ENCODE assay signal across 11 cellular contexts in the genomic region with DNA sequence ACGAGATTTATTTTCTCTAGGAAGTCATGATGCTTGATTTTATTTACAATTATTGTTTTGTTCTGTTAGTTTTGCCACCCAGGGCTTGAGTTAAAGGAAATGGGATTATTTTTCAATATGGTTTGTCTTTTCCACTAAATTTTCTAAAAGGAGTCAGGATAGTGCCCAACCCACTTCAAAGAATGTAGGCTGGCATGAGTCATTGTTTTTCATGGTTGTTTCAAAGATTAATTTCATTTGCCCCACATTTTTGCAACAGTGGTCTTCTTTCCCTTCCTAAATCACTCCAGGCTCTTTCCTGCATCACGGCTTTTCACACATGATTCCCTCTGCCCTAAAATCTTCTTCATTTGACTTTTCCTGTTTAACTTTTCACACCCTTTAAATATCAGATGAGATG. TPM values are rescaled to one million over a fixed set of nuclear protein-coding genes. Genes with fewer than 3 reads are reported as not detected.
A peak's percentile ranks its signal among the peaks of the same experiment; 100 is the strongest.
DNase-seq lines count a peak whose midpoint lies in the region; ATAC-seq and TF ChIP-seq lines count a peak whose summit lies in the region.
"Had no signal": no experiment of that assay in that cellular context is flagged by ENCODE, and none has a peak within 500 bp of the region (broad histone marks: within the 10 kb centered on the region; RNA-seq: fewer than 3 reads in every experiment).

No MANE protein-coding gene starts in this region.

- H3K9me3 ChIP-seq in breast epithelium (peaks cover 0 to 7% of the 10 kb centered on the region in 2 donors), iPS-20b (ENCODE audit: insufficient read depth, low read depth, low read length) (no peaks in the 10 kb centered on the region), upper lobe of left lung (no peaks in the 10 kb centered on the region)

- TF ChIP-seq CTCF in MCF 10A (IDR thresholded peaks at IDR 0.05; ENCODE audit: unreplicated experiment) (no peak), breast epithelium (IDR thresholded peaks at IDR 0.05) (no peak), upper lobe of left lung (IDR thresholded peaks at IDR 0.05) (no peak)

- no TSS peak for BruUV-seq in MCF 10A (replicated peaks; lab: Mats Ljungman, UMichigan)

- H3K4me1 ChIP-seq in breast epithelium (no peaks in the 10 kb centered on the region), iPS-20b (ENCODE audit: insufficient read depth, low read length) (peaks cover 21% of the 10 kb centered on the region), upper lobe of left lung (peaks cover 0 to 5% (median 0%) of the 10 kb centered on the region in 4 donors)

- H3K4me1 Mint-ChIP-seq in MCF 10A (ENCODE audit: insufficient read depth, unreplicated experiment) = peaks cover 18% of the 10 kb centered on the region

- no peaks in the 10 kb centered on the region for H3K9me3 Mint-ChIP-seq in MCF 10A (ENCODE audit: unreplicated experiment)

- no peak overlapping the region for H3K4me3 ChIP-seq in breast epithelium
- H3K4me3 ChIP-seq in iPS-20b (ENCODE audit: low read length) = peak overlapping the region; percentile 12; the same call in 1 of the 2 replicates
- peak overlapping the region in 1 of 4 donors; percentile 9 for H3K4me3 ChIP-seq in upper lobe of left lung

- H3K27me3 ChIP-seq in breast epithelium = no peaks in the 10 kb centered on the region
- H3K27me3 ChIP-seq in iPS-20b (ENCODE audit: insufficient read depth, low read length) = no peaks in the 10 kb centered on the region
- H3K27me3 ChIP-seq in upper lobe of left lung = no peaks in the 10 kb centered on the region

- H3K27me3 Mint-ChIP-seq in MCF 10A (ENCODE audit: insufficient read depth, unreplicated experiment) = peaks cover 10% of the 10 kb centered on the region

- H3K4me3 Mint-ChIP-seq in MCF 10A (ENCODE audit: unreplicated experiment) = peak overlapping the region; percentile 1

- intact Hi-C loops in MCF 10A (cut with micrococcal nuclease) = no loop called here
- intact Hi-C loops in breast epithelium (cut with DNase I; ENCODE audit: low total_unique reads) = no loop called here
- intact Hi-C loops in head of caudate nucleus (cut with DNase I) = no loop called here

- POLR2A ChIA-PET in MCF 10A (lab: Yijun Ruan, JAX) = no interaction called here

- peak overlapping the region; percentile 5 for H3K27ac Mint-ChIP-seq in MCF 10A (ENCODE audit: low read depth, unreplicated experiment)

- CTCF ChIA-PET in MCF 10A (lab: Yijun Ruan, JAX) = interaction anchor here (0.5 kb wide), 1 partner anchor 46 kb away, joined by 3 read pairs; no protein-coding TSS in a partner anchor

- peak; percentile 32 for DNase-seq in MCF 10A (ENCODE audit: unreplicated experiment)
- DNase-seq in breast epithelium (ENCODE audit: low spot score in 2 of 2) = no peak
- DNase-seq in SW480 (ENCODE audit: low spot score) = peak; percentile 43
- DNase-seq in activated gamma-delta T cell (lab: John Stamatoyannopoulos, UW) = no peak
- DNase-seq in upper lobe of left lung = no peak
- DNase-seq in head of caudate nucleus = no peak
- DNase-seq: AML-193, NCI-H1048, T1000 had no signal

- ATAC-seq in HG03565 (IDR thresholded peaks at IDR 0.05; ENCODE audit: unreplicated experiment) = no peak
- ATAC-seq in upper lobe of left lung (ENCODE audit: low FRiP score in 2 of 2) = no peak

- TF ChIP-seq POLR2A in breast epithelium (IDR thresholded peaks at IDR 0.05) (no peak), upper lobe of left lung (IDR thresholded peaks at IDR 0.05) (no peak)

- H3K27ac ChIP-seq in breast epithelium (no peak overlapping the region), iPS-20b (ENCODE audit: low read length) (no peak overlapping the region), upper lobe of left lung (peak overlapping the region in 1 of 4 donors; percentile 18)

- 30 to 34% methylated on average over 2 of the region's 2 CpGs for WGBS in upper lobe of left lung, 2 donors

- no peak for TF ChIP-seq EP300 in upper lobe of left lung (IDR thresholded peaks at IDR 0.05)

- no peaks in the 10 kb centered on the region for H3K36me3 Mint-ChIP-seq in MCF 10A (ENCODE audit: insufficient read depth, unreplicated experiment)

- H3K36me3 ChIP-seq in breast epithelium (no peaks in the 10 kb centered on the region), iPS-20b (ENCODE audit: insufficient read depth, low read depth, low read length) (no peaks in the 10 kb centered on the region), upper lobe of left lung (no peaks in the 10 kb centered on the region)

- H3K9ac ChIP-seq in iPS-20b (ENCODE audit: low read depth, low read length) = no peak overlapping the region

RNA-seq across cellular contexts. Expression of a gene that starts 2.5 kb away (rescaled TPM):
- total RNA-seq in MCF 10A (2022) = not detected in 2 replicates
- 1 to 10 TPM; 1.1 to 3.2 (median 2.6) TPM for total RNA-seq in breast epithelium
- 10 to 100 TPM in 1 of 6 donors, 1 to 10 TPM in 5; 2.7 to 10.7 (median 3.4) TPM for total RNA-seq in upper lobe of left lung

RNA-seq across cellular contexts. Expression of a gene that starts 58.7 kb away (rescaled TPM):
- not detected in 2 replicates for total RNA-seq in MCF 10A (2022)
- 10 to 100 TPM in 1 of 3 donors, 1 to 10 TPM in 2; 2.3 to 17.0 (median 9.8) TPM for total RNA-seq in breast epithelium
- 10 to 100 TPM in 5 of 6 donors, 1 to 10 TPM in 1; 8.9 to 26.4 (median 17.4) TPM for total RNA-seq in upper lobe of left lung

Comparison
In these comparisons a context has a peak if more than half of its experiments do, and no peak if none do; other contexts are left out.
1. DNase-seq: peak in MCF 10A (single experiment) and SW480 (single experiment); none in breast epithelium (0 of 2), activated gamma-delta T cell (single experiment), upper lobe of left lung (0 of 2) and head of caudate nucleus (0 of 42).